In genomic region chr4:22179124-22179874, GRCh38 we compare ENCODE assay signal across 2 cellular contexts.
TF ChIP-seq lines count a peak whose summit lies in the region.

No MANE protein-coding gene starts in this region.

TF ChIP-seq in endothelial cell of umbilical vein, 7 proteins besides CTCF, POLR2A, EP300 and RAD21 (continued from another document):
- no peak for TF ChIP-seq POLR2AphosphoS5 (IDR thresholded peaks at IDR 0.05; ENCODE audit: insufficient read depth, low read depth, low read length)
- no peak for TF ChIP-seq MYC (IDR thresholded peaks at IDR 0.05; ENCODE audit: low read depth, low read length)

TF ChIP-seq in neural cell, 6 proteins besides CTCF, POLR2A, EP300 and RAD21:
- TF ChIP-seq REST (IDR thresholded peaks at IDR 0.05; ENCODE audit: borderline replicate concordance) (peak; percentile 89), EZH2 (IDR thresholded peaks at IDR 0.05; ENCODE audit: borderline replicate concordance, insufficient read depth, low read length, poor library complexity, severe bottlenecking) (no peak)
